ENCODE assay signal across 1 cellular context in the genomic region with DNA sequence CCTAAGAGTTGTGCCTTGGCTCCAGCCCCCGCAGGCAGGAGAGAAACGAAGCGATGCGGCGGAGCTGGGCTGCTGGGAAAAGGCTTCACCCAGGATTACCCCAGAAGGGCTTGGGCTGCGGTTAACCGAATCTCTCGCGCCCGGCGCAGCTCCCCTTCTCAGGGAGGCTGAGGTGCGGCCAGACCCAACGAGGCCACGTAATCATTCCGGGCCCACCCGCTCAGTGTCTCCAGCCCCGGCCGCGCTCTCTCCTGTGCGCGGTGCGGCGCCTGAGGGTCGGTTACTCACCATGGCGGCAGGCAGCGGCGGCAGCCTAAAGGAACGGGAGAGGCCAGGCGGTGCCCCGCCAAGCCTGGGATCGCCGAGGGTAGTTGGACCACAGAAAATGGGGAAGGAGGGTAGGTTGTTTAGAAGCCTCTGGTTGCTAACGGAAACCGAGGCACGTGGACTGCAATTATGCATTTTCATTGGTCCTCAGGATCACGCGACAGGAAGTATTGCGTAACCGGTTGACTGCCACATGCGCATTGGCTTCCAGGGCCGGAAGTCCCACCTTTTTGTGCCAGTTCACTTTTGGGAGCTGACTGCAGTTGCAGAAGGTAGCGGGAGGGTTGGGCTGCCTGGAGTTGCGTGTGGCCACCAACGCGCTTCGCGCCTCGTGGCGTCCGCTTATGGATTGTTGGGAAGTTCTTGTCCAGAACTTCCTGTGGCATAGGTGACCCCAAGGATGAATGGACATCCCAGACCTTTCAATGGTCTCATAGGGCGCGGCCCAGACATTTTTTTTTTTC.
TF ChIP-seq lines count a peak whose summit lies in the region.

A gene with protein sequence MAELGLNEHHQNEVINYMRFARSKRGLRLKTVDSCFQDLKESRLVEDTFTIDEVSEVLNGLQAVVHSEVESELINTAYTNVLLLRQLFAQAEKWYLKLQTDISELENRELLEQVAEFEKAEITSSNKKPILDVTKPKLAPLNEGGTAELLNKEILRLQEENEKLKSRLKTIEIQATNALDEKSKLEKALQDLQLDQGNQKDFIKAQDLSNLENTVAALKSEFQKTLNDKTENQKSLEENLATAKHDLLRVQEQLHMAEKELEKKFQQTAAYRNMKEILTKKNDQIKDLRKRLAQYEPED (minus strand): TSS at position 419 of the 791 bp plus-strand sequence. CDS start 128 bp downstream, at position 291.

TF ChIP-seq in HepG2, 621 proteins besides CTCF, POLR2A, EP300 and RAD21 (continued from another document and continues in another):
- no peak; the same call in 1 of the 2 replicates for TF ChIP-seq ZBTB4 (CRISPR knock-in tag; IDR thresholded peaks at IDR 0.05; ENCODE audit: borderline replicate concordance)
- no peak for TF ChIP-seq ZFP1 (CRISPR knock-in tag; IDR thresholded peaks at IDR 0.05)
- TF ChIP-seq HOXD1 (CRISPR knock-in tag; IDR thresholded peaks at IDR 0.05) = peak; percentile 79
- TF ChIP-seq SKI (IDR thresholded peaks at IDR 0.05; ENCODE audit: partially characterized antibody) = no peak
- no peak; the same call in 1 of the 2 replicates for TF ChIP-seq MEIS2 (CRISPR knock-in tag; IDR thresholded peaks at IDR 0.05)
- no peak for TF ChIP-seq ZNF788 (CRISPR knock-in tag; IDR thresholded peaks at IDR 0.05; ENCODE audit: borderline replicate concordance)
- no peak for TF ChIP-seq TOPORS (CRISPR knock-in tag; IDR thresholded peaks at IDR 0.05)
- no peak for TF ChIP-seq MYNN (CRISPR knock-in tag; IDR thresholded peaks at IDR 0.05; ENCODE audit: low read depth)
- TF ChIP-seq, protein P1, sequence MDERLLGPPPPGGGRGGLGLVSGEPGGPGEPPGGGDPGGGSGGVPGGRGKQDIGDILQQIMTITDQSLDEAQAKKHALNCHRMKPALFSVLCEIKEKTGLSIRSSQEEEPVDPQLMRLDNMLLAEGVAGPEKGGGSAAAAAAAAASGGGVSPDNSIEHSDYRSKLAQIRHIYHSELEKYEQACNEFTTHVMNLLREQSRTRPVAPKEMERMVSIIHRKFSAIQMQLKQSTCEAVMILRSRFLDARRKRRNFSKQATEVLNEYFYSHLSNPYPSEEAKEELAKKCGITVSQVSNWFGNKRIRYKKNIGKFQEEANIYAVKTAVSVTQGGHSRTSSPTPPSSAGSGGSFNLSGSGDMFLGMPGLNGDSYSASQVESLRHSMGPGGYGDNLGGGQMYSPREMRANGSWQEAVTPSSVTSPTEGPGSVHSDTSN (CRISPR knock-in tag; IDR thresholded peaks at IDR 0.05) = no peak
- 0 out of 2 replicates have a peak, but pooled peaks have one; percentile 38 for TF ChIP-seq ZMYM3 (CRISPR knock-in tag; IDR thresholded peaks at IDR 0.05)
- 0 out of 2 replicates have a peak, but pooled peaks have one; percentile 42 for TF ChIP-seq GFI1 (CRISPR knock-in tag; IDR thresholded peaks at IDR 0.05; ENCODE audit: borderline replicate concordance)
- 0 out of 2 replicates have a peak, but pooled peaks have one; percentile 43 for TF ChIP-seq IKZF5 (CRISPR knock-in tag; IDR thresholded peaks at IDR 0.05)
- no peak for TF ChIP-seq SMAD3 (CRISPR knock-in tag; IDR thresholded peaks at IDR 0.05)
- TF ChIP-seq, protein P2, sequence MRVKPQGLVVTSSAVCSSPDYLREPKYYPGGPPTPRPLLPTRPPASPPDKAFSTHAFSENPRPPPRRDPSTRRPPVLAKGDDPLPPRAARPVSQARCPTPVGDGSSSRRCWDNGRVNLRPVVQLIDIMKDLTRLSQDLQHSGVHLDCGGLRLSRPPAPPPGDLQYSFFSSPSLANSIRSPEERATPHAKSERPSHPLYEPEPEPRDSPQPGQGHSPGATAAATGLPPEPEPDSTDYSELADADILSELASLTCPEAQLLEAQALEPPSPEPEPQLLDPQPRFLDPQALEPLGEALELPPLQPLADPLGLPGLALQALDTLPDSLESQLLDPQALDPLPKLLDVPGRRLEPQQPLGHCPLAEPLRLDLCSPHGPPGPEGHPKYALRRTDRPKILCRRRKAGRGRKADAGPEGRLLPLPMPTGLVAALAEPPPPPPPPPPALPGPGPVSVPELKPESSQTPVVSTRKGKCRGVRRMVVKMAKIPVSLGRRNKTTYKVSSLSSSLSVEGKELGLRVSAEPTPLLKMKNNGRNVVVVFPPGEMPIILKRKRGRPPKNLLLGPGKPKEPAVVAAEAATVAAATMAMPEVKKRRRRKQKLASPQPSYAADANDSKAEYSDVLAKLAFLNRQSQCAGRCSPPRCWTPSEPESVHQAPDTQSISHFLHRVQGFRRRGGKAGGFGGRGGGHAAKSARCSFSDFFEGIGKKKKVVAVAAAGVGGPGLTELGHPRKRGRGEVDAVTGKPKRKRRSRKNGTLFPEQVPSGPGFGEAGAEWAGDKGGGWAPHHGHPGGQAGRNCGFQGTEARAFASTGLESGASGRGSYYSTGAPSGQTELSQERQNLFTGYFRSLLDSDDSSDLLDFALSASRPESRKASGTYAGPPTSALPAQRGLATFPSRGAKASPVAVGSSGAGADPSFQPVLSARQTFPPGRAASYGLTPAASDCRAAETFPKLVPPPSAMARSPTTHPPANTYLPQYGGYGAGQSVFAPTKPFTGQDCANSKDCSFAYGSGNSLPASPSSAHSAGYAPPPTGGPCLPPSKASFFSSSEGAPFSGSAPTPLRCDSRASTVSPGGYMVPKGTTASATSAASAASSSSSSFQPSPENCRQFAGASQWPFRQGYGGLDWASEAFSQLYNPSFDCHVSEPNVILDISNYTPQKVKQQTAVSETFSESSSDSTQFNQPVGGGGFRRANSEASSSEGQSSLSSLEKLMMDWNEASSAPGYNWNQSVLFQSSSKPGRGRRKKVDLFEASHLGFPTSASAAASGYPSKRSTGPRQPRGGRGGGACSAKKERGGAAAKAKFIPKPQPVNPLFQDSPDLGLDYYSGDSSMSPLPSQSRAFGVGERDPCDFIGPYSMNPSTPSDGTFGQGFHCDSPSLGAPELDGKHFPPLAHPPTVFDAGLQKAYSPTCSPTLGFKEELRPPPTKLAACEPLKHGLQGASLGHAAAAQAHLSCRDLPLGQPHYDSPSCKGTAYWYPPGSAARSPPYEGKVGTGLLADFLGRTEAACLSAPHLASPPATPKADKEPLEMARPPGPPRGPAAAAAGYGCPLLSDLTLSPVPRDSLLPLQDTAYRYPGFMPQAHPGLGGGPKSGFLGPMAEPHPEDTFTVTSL (CRISPR knock-in tag; IDR thresholded peaks at IDR 0.05; ENCODE audit: borderline replicate concordance) = peak; percentile 32; the same call in 1 of the 2 replicates
- TF ChIP-seq RXRA (CRISPR knock-in tag; IDR thresholded peaks at IDR 0.05) = 0 out of 2 replicates have a peak, but pooled peaks have one; percentile 17
- TF ChIP-seq ATAD3A (CRISPR knock-in tag; IDR thresholded peaks at IDR 0.05) = no peak
- no peak for TF ChIP-seq ZNF703 (CRISPR knock-in tag; IDR thresholded peaks at IDR 0.05; ENCODE audit: borderline replicate concordance)
- TF ChIP-seq NR2F6 (IDR thresholded peaks at IDR 0.05) = no peak
- TF ChIP-seq NR2F6 (CRISPR knock-in tag; IDR thresholded peaks at IDR 0.05) = peak; percentile 10; the same call in 1 of the 2 replicates
- no peak for TF ChIP-seq CCAR2 (optimal IDR thresholded peaks at IDR 0.05; ENCODE audit: low read depth, low read length)
- no peak for TF ChIP-seq SP140L (CRISPR knock-in tag; IDR thresholded peaks at IDR 0.05; ENCODE audit: borderline replicate concordance)
- peak; percentile 39; the same call in 1 of the 2 replicates for TF ChIP-seq ZBTB10 (CRISPR knock-in tag; IDR thresholded peaks at IDR 0.05; ENCODE audit: borderline replicate concordance)
- peak; percentile 89 for TF ChIP-seq MXD1 (CRISPR knock-in tag; IDR thresholded peaks at IDR 0.05)
- TF ChIP-seq ZSCAN30 (CRISPR knock-in tag; IDR thresholded peaks at IDR 0.05) = 0 out of 2 replicates have a peak, but pooled peaks have one; percentile 29
- TF ChIP-seq ATF4 (CRISPR knock-in tag; IDR thresholded peaks at IDR 0.05) = 0 out of 4 replicates have a peak, but pooled peaks of 1 of the 2 experiments have one; percentile 32
- TF ChIP-seq ZNF816 (CRISPR knock-in tag; IDR thresholded peaks at IDR 0.05; ENCODE audit: borderline replicate concordance) = no peak
- TF ChIP-seq MLLT10 (CRISPR knock-in tag; IDR thresholded peaks at IDR 0.05) = no peak
- 0 out of 2 replicates have a peak, but pooled peaks have one; percentile 66 for TF ChIP-seq SNAPC4 (CRISPR knock-in tag; IDR thresholded peaks at IDR 0.05)
- TF ChIP-seq CC2D1A (CRISPR knock-in tag; IDR thresholded peaks at IDR 0.05) = no peak
